Comparison of ENCODE assay signal across 1 cellular context in the genomic region with DNA sequence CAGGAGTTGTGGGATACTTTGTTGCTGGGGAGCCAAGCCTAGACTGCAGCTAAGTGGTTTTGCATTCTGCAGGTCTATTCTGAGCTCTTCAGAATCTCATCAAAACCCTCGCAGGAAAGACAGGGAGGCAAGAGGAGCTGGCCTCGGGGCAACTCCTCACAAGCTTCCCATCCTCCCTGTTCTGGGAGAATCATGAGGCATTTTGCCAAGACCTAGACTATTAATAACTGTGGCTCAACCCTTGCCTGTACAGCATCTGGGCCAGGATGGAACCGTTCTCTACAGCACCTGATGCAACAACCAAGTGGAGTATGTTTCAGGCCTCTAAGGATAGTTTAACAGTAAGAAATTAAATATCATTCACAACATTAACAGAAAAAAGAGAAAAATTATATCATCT.
TF ChIP-seq lines count a peak whose summit lies in the region.

No MANE protein-coding gene starts in this region.

TF ChIP-seq in HCT116, 20 proteins besides CTCF, POLR2A, EP300 and RAD21 (continued from another document):
- TF ChIP-seq, protein P1, sequence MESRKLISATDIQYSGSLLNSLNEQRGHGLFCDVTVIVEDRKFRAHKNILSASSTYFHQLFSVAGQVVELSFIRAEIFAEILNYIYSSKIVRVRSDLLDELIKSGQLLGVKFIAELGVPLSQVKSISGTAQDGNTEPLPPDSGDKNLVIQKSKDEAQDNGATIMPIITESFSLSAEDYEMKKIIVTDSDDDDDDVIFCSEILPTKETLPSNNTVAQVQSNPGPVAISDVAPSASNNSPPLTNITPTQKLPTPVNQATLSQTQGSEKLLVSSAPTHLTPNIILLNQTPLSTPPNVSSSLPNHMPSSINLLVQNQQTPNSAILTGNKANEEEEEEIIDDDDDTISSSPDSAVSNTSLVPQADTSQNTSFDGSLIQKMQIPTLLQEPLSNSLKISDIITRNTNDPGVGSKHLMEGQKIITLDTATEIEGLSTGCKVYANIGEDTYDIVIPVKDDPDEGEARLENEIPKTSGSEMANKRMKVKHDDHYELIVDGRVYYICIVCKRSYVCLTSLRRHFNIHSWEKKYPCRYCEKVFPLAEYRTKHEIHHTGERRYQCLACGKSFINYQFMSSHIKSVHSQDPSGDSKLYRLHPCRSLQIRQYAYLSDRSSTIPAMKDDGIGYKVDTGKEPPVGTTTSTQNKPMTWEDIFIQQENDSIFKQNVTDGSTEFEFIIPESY (IDR thresholded peaks at IDR 0.05; ENCODE audit: extremely low read depth, insufficient replicate concordance, low read length): no peak
- no peak for TF ChIP-seq EZH2phosphoT487 (IDR thresholded peaks at IDR 0.05; ENCODE audit: borderline replicate concordance)
- no peak for TF ChIP-seq YY1 (IDR thresholded peaks at IDR 0.05; ENCODE audit: extremely low read depth, insufficient replicate concordance, low read depth, low read length)
- TF ChIP-seq ELF1 (IDR thresholded peaks at IDR 0.05; ENCODE audit: borderline replicate concordance, low read depth): no peak
- no peak for TF ChIP-seq ZFX (IDR thresholded peaks at IDR 0.05)
